ENCODE assay signal across 1 cellular context in the genomic region with DNA sequence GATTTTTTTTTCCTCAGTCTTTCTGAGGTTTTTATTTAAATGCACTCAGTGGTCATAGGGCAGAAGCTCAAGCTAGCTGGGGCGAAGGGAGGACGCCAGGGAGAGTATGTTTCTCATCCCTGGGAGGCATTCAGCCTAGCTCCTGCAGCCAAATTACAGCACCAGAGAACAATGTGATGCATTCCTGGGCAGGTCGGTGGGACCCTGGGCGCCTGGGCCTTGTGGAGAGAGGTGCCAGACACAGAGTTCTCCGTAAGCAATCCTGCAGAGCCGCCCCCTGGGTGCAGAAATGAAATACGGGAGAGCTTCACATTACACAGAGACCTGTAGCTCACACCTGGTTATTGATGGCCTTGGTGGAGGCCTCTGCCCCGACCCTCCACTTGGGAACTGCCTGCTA.
A peak's percentile ranks its signal among the peaks of the same experiment; 100 is the strongest.
TF ChIP-seq lines count a peak whose summit lies in the region.

No MANE protein-coding gene starts in this region.

TF ChIP-seq in H1, 55 proteins besides CTCF, POLR2A, EP300 and RAD21:
- TF ChIP-seq SIN3A (conservative IDR thresholded peaks at IDR 0.05 in 1 of 2, IDR thresholded peaks at IDR 0.05 in 1 of 2; ENCODE audit: low read depth in 1 of 2, low read length in 2 of 2) (no peak), TEAD4 (IDR thresholded peaks at IDR 0.05; ENCODE audit: low read depth, low read length) (peak; percentile 78), SIRT6 (IDR thresholded peaks at IDR 0.05; ENCODE audit: low read length) (no peak), ASH2L (IDR thresholded peaks at IDR 0.05; ENCODE audit: low read length) (peak; percentile 49), CEBPB (IDR thresholded peaks at IDR 0.05; ENCODE audit: low read depth, low read length) (no peak)
